Comparison of ENCODE assay signal across 22 cellular contexts in the genomic region with DNA sequence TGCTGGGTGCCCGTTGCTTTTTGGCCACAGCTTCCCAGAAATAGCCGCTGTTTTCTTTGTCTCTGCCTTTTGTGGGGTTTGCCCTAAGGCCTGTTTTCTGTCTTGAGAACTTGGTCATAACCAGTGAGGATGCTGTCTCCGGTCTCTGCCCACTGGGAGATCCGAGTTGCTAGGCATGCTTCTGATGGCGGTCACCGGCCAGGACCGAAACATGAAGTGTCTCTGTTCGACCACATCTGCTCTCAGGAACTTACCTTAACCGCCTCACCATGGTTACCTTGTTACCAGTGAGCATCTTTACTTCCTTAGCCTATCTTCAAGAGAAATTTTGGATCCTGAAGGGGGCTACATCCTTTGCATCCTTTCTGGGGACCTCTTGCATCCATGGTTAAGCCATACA.
DNase-seq lines count a peak whose midpoint lies in the region; ATAC-seq and TF ChIP-seq lines count a peak whose summit lies in the region.
"Had no signal": no experiment of that assay in that cellular context is flagged by ENCODE, and none has a peak within 500 bp of the region (broad histone marks: within the 10 kb centered on the region; RNA-seq: fewer than 3 reads in every experiment).

No MANE protein-coding gene starts in this region.

- H3K27ac Mint-ChIP-seq in neural progenitor cell: no peak overlapping the region

- intact Hi-C loops in OCI-LY7 (cut with micrococcal nuclease; ENCODE audit: unreplicated experiment): loop anchor here (5.0 kb wide), 1 partner anchor 79 kb away; no protein-coding TSS in a partner anchor
- intact Hi-C loops in posterior vena cava (cut with DNase I): no loop called here

- peak overlapping the region; percentile 63 for H3K4me2 ChIP-seq in OCI-LY7 (ENCODE audit: low read length)
- no peak overlapping the region for H3K4me2 ChIP-seq in neural progenitor cell

- H3K9ac ChIP-seq in neural progenitor cell: no peak overlapping the region

- no peaks in the 10 kb centered on the region for H3K9me3 Mint-ChIP-seq in neural progenitor cell
- H3K9me3 Mint-ChIP-seq: CD8-positive, alpha-beta memory T cell had no signal

- H3F3A ChIP-seq in neural progenitor cell (ENCODE audit: low read depth): no peaks in the 10 kb centered on the region

- no TSS peak for BruUV-seq in OCI-LY7 (replicated peaks; lab: Mats Ljungman, UMichigan)

- peak overlapping the region; percentile 26 for H3K4me3 ChIP-seq in OCI-LY7 (ENCODE audit: low read depth, low read length, poor library complexity, severe bottlenecking)
- H3K4me3 ChIP-seq in neural progenitor cell: no peak overlapping the region

- H3K36me3 ChIP-seq in OCI-LY7 (ENCODE audit: insufficient read depth, low read length) (no peaks in the 10 kb centered on the region), neural progenitor cell (no peaks in the 10 kb centered on the region)

- peaks cover 2% of the 10 kb centered on the region for H3K27me3 Mint-ChIP-seq in neural progenitor cell (ENCODE audit: insufficient read depth, low read depth)
- H3K27me3 Mint-ChIP-seq: CD8-positive, alpha-beta memory T cell had no signal

- no peaks in the 10 kb centered on the region for H3K9me3 ChIP-seq in OCI-LY7 (ENCODE audit: low read length)
- no peaks in the 10 kb centered on the region for H3K9me3 ChIP-seq in neural progenitor cell (ENCODE audit: low read depth)

- no peaks in the 10 kb centered on the region for H3K9me2 ChIP-seq in OCI-LY7 (ENCODE audit: insufficient read depth, low read length)

- peak overlapping the region; percentile 11; the same call in 1 of the 2 replicates for H2AFZ ChIP-seq in OCI-LY7 (ENCODE audit: low read length)
- no peak overlapping the region for H2AFZ ChIP-seq in neural progenitor cell (replicated peaks)

- H3K36me3 Mint-ChIP-seq in neural progenitor cell: no peaks in the 10 kb centered on the region

- H3K4me1 ChIP-seq in OCI-LY7 (ENCODE audit: insufficient read depth, low read length, poor library complexity, severe bottlenecking) (peaks cover 51% of the 10 kb centered on the region), neural progenitor cell (no peaks in the 10 kb centered on the region)

- H4K20me1 ChIP-seq in OCI-LY7 (ENCODE audit: insufficient read depth, low read length) (no peaks in the 10 kb centered on the region), neural progenitor cell (ENCODE audit: low read depth) (no peaks in the 10 kb centered on the region)

- CTCF ChIA-PET in OCI-LY7 (lab: Charles Lee; ENCODE audit: unreplicated experiment): no interaction called here

- TF ChIP-seq CTCF in OCI-LY7 (conservative IDR thresholded peaks at IDR 0.05; ENCODE audit: low read length) (no peak), neural progenitor cell (IDR thresholded peaks at IDR 0.05) (no peak)

- POLR2A ChIA-PET in OCI-LY7 (lab: Charles Lee): no interaction called here

- H3K4me3 Mint-ChIP-seq in neural progenitor cell: no peak overlapping the region

- ATAC-seq in GM19023 (IDR thresholded peaks at IDR 0.05; ENCODE audit: unreplicated experiment): peak; percentile 46
- no peak for ATAC-seq in HG02759 (IDR thresholded peaks at IDR 0.05; ENCODE audit: unreplicated experiment)
- ATAC-seq in GM18520 (IDR thresholded peaks at IDR 0.05; ENCODE audit: unreplicated experiment): no peak
- ATAC-seq in GM21360 (IDR thresholded peaks at IDR 0.05; ENCODE audit: unreplicated experiment): no peak
- ATAC-seq: Right ventricle myocardium inferior had no signal

- H3K79me2 ChIP-seq in OCI-LY7 (ENCODE audit: insufficient read depth, low read depth, low read length) (no peaks in the 10 kb centered on the region), neural progenitor cell (ENCODE audit: low read depth) (no peaks in the 10 kb centered on the region)

- H3K4me1 Mint-ChIP-seq in neural progenitor cell: peaks cover 9% of the 10 kb centered on the region

- DNase-seq in OCI-LY7 (ENCODE audit: low spot score): peak; percentile 17
- peak; percentile 52 for DNase-seq in posterior vena cava (ENCODE audit: low spot score)
- DNase-seq in neural progenitor cell (ENCODE audit: low spot score): no peak
- DNase-seq: ACHN; Calu3; CD8-positive, alpha-beta memory T cell; DMS153; H7; KG1; NCI-H1105; NCI-H146; NCI-H2029; NCI-H2227 treated with DMSO at 0.1 percent for 48 hours; NCI-H510A treated with DMSO at 0.1 percent for 48 hours; NCI-H82; OCI-M1 had no signal

- no peaks in the 10 kb centered on the region for H3K27me3 ChIP-seq in neural progenitor cell

- H3K27ac ChIP-seq in OCI-LY7 (ENCODE audit: low read depth, low read length, poor library complexity, severe bottlenecking) (no peak overlapping the region), neural progenitor cell (no peak overlapping the region)
- H3K27ac ChIP-seq: C4-2B had no signal
